In the genomic region with DNA sequence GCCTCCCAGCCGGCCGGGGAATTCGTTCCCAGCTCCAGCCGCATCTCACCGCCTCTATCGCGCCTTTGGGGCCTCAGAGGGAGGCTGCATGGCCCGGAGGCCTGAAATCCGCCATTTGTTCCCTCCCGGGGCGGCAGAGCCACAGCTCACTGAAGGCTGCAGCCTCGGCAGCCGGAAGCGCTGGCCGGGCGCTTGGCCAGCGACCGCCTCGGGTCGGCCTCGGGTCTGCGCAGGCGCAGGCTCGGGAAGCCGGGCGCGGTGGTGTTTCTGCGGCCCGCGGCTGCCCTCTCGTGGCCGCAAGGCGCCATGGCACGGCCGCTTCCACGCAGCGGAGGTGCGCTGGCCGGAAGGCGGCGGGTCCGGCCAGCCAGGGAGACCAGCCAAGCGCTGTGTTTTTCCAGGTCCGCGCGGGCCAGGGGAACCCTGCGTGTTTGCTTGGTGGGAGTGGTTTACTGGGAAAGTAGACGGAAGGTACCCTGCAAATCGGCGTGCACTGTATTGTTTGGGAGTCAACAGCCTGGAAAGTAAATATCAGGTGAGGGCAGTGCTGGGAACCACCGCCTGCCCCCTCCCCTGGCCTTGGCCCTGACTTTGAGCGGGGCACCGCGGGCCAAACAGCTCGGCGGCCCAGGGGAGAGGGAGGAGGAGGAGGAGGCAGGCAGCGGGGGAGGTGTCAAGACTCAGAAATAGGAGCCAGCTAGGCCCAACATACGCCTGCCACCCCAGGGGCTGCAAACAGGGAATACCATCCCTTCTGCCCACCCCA, we compare ENCODE assay signal across 8 cellular contexts. TPM values are rescaled to one million over a fixed set of nuclear protein-coding genes. Genes with fewer than 3 reads are reported as not detected.
A peak's percentile ranks its signal among the peaks of the same experiment; 100 is the strongest.
DNase-seq lines count a peak whose midpoint lies in the region; ATAC-seq and TF ChIP-seq lines count a peak whose summit lies in the region.

No MANE protein-coding gene starts in this region.

- peak; percentile 88 for DNase-seq in EH (ENCODE audit: low read depth)
- DNase-seq in RWPE1 (ENCODE audit: low spot score), result peak; percentile 93
- peak; percentile 94 for DNase-seq in activated effector memory CD4-positive, alpha-beta T cell treated with anti-CD3 and anti-CD28 coated beads, Interleukin-2, amount 50 U/mL, for 16 hours
- peak; percentile 81 for DNase-seq in fibroblast of the aortic adventitia (ENCODE audit: low read depth)
- peak; percentile 88 for DNase-seq in stimulated activated naive CD8-positive, alpha-beta T cell treated with anti-CD3 and anti-CD28 coated beads, Interleukin-15, amount 100 ng/mL, for 72 hours

- H2AFZ ChIP-seq in neural cell (ENCODE audit: low read depth, low read length), result peak overlapping the region; percentile 78

- peak; percentile 89 for ATAC-seq in GM21786 (IDR thresholded peaks at IDR 0.05; ENCODE audit: unreplicated experiment)
- ATAC-seq in stimulated activated naive CD8-positive, alpha-beta T cell treated with anti-CD3 and anti-CD28 coated beads, Interleukin-15, amount 100 ng/mL, for 72 hours, result peak; percentile 81

- no peaks in the 10 kb centered on the region for H4K20me1 ChIP-seq in neural cell (ENCODE audit: insufficient read depth)

- TF ChIP-seq CTCF in RWPE1 (conservative IDR thresholded peaks at IDR 0.05; ENCODE audit: low read depth) (peak; percentile 98), fibroblast of the aortic adventitia (IDR thresholded peaks at IDR 0.05; ENCODE audit: insufficient read depth, low read length) (peak; percentile 77), neural cell (IDR thresholded peaks at IDR 0.05; ENCODE audit: poor library complexity, severe bottlenecking) (peak; percentile 100)

- no peaks in the 10 kb centered on the region for H3F3A ChIP-seq in neural cell (ENCODE audit: insufficient read depth, low read length, poor library complexity, severe bottlenecking)

- peak overlapping the region; percentile 78 for H3K9ac ChIP-seq in neural cell (ENCODE audit: low read length)

- H3K4me3 Mint-ChIP-seq in stimulated activated naive CD8-positive, alpha-beta T cell treated with anti-CD3 and anti-CD28 coated beads, Interleukin-15, amount 100 ng/mL, for 72 hours, result peak overlapping the region; percentile 86 to 89

- POLR2A ChIA-PET in RWPE1 (lab: Yijun Ruan, JAX; ENCODE audit: low non-redundant PET), result interaction anchor here (0.5 to 1.0 kb wide), 2 partner anchors 10 to 1711 kb away, joined by 3 to 4 read pairs; no protein-coding TSS in a partner anchor

- H3K79me2 ChIP-seq in neural cell (replicated peaks; ENCODE audit: insufficient read depth, low read length), result no peaks in the 10 kb centered on the region

- H3K4me3 ChIP-seq in fibroblast of the aortic adventitia (ENCODE audit: low read depth, low read length), result peak overlapping the region; percentile 63
- H3K4me3 ChIP-seq in neural cell (ENCODE audit: low read length), result peak overlapping the region; percentile 80

- peaks cover 54% of the 10 kb centered on the region for H3K27me3 ChIP-seq in neural cell (ENCODE audit: insufficient read depth, low read depth, low read length)

- CTCF ChIA-PET in RWPE1 (lab: Yijun Ruan, JAX), result interaction anchor here (0.5 to 3.7 kb wide), 16 partner anchors 10 to 172 kb away, joined by 3 to 30 read pairs (median 4); no protein-coding TSS in a partner anchor

- no peaks in the 10 kb centered on the region for H3K36me3 ChIP-seq in KOPT-K1 (ENCODE audit: insufficient read depth, low read length)
- H3K36me3 ChIP-seq in neural cell (ENCODE audit: insufficient read depth, low read length), result no peaks in the 10 kb centered on the region

- peak; percentile 99 for TF ChIP-seq RAD21 in neural cell (conservative IDR thresholded peaks at IDR 0.05)

- H3K27ac Mint-ChIP-seq in stimulated activated naive CD8-positive, alpha-beta T cell treated with anti-CD3 and anti-CD28 coated beads, Interleukin-15, amount 100 ng/mL, for 72 hours, result peak overlapping the region; percentile 82 to 94

- no peaks in the 10 kb centered on the region for H3K9me3 Mint-ChIP-seq in stimulated activated naive CD8-positive, alpha-beta T cell treated with anti-CD3 and anti-CD28 coated beads, Interleukin-15, amount 100 ng/mL, for 72 hours

- H3K4me1 Mint-ChIP-seq in stimulated activated naive CD8-positive, alpha-beta T cell treated with anti-CD3 and anti-CD28 coated beads, Interleukin-15, amount 100 ng/mL, for 72 hours, result peaks cover 25% of the 10 kb centered on the region

- peak overlapping the region; percentile 38 for H3K4me2 ChIP-seq in neural cell (ENCODE audit: low read length)

- peaks cover 39% of the 10 kb centered on the region for H3K27me3 Mint-ChIP-seq in stimulated activated naive CD8-positive, alpha-beta T cell treated with anti-CD3 and anti-CD28 coated beads, Interleukin-15, amount 100 ng/mL, for 72 hours

- H3K9me3 ChIP-seq in KOPT-K1 (ENCODE audit: insufficient read depth, low read length, poor library complexity, severe bottlenecking) (no peaks in the 10 kb centered on the region), neural cell (ENCODE audit: low read length) (peaks cover 2% of the 10 kb centered on the region)

- no peaks in the 10 kb centered on the region for H3K9me2 ChIP-seq in neural cell (ENCODE audit: insufficient read depth, low read length)

- H3K27ac ChIP-seq in KOPT-K1 (ENCODE audit: low read depth, low read length, poor library complexity, severe bottlenecking) (peak overlapping the region; percentile 70), RWPE1 (peak overlapping the region; percentile 60), neural cell (ENCODE audit: low read length) (no peak overlapping the region)

- TF ChIP-seq EP300 in neural cell (conservative IDR thresholded peaks at IDR 0.05; ENCODE audit: poor library complexity, severe bottlenecking), result no peak

TF ChIP-seq in neural cell, 6 proteins besides CTCF, POLR2A, EP300 and RAD21:
- TF ChIP-seq TAF1 (IDR thresholded peaks at IDR 0.05; ENCODE audit: low read depth) (no peak), EZH2 (IDR thresholded peaks at IDR 0.05; ENCODE audit: borderline replicate concordance, insufficient read depth, low read length, poor library complexity, severe bottlenecking) (no peak), SMC3 (conservative IDR thresholded peaks at IDR 0.05; ENCODE audit: poor library complexity) (peak; percentile 98), POLR2AphosphoS5 (IDR thresholded peaks at IDR 0.05) (peak; percentile 53), MXI1 (conservative IDR thresholded peaks at IDR 0.05; ENCODE audit: poor library complexity, severe bottlenecking) (peak; percentile 41)
- TF ChIP-seq, protein P1, sequence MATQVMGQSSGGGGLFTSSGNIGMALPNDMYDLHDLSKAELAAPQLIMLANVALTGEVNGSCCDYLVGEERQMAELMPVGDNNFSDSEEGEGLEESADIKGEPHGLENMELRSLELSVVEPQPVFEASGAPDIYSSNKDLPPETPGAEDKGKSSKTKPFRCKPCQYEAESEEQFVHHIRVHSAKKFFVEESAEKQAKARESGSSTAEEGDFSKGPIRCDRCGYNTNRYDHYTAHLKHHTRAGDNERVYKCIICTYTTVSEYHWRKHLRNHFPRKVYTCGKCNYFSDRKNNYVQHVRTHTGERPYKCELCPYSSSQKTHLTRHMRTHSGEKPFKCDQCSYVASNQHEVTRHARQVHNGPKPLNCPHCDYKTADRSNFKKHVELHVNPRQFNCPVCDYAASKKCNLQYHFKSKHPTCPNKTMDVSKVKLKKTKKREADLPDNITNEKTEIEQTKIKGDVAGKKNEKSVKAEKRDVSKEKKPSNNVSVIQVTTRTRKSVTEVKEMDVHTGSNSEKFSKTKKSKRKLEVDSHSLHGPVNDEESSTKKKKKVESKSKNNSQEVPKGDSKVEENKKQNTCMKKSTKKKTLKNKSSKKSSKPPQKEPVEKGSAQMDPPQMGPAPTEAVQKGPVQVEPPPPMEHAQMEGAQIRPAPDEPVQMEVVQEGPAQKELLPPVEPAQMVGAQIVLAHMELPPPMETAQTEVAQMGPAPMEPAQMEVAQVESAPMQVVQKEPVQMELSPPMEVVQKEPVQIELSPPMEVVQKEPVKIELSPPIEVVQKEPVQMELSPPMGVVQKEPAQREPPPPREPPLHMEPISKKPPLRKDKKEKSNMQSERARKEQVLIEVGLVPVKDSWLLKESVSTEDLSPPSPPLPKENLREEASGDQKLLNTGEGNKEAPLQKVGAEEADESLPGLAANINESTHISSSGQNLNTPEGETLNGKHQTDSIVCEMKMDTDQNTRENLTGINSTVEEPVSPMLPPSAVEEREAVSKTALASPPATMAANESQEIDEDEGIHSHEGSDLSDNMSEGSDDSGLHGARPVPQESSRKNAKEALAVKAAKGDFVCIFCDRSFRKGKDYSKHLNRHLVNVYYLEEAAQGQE (IDR thresholded peaks at IDR 0.05; ENCODE audit: borderline replicate concordance), result peak; percentile 54

RNA-seq across cellular contexts. Expression of a gene that starts 52.7 kb away (rescaled TPM):
- total RNA-seq in fibroblast of the aortic adventitia (ENCODE audit: low replicate concordance), result 0.27 and 4.8 TPM in 2 replicates
- polyA plus RNA-seq in neural cell, result not detected in 2 replicates
- polyA minus RNA-seq in neural cell, result not detected in 2 replicates
